In genomic region chr1:19485362-19486187, GRCh38 we compare ENCODE assay signal across 8 cellular contexts. TPM values are rescaled to one million over a fixed set of nuclear protein-coding genes. Genes with fewer than 3 reads are reported as not detected.
DNase-seq lines count a peak whose midpoint lies in the region; ATAC-seq and TF ChIP-seq lines count a peak whose summit lies in the region.

TSS of gene CAPZB (minus strand) at chr1:19485539. CDS start at chr1:19485438, 101 bp downstream.

- POLR2A ChIA-PET in RWPE1 (lab: Yijun Ruan, JAX; ENCODE audit: low non-redundant PET) = interaction anchor here (0.7 to 1.0 kb wide), 3 partner anchors 38 to 262 kb away, joined by 3 to 10 read pairs (median 3); no protein-coding TSS in a partner anchor

- peaks cover 54% of the 10 kb centered on the region for H3K4me1 Mint-ChIP-seq in activated T-helper 2 cell treated with anti-CD3 and anti-CD28 coated beads, Interferon-gamma antibody, Interleukin-2, Interleukin-4, amounts not matched to agents 10 μg/mL and 5 μg/mL and 100 μg/mL, durations not matched to agents 14 hours and 24 hours and 36 hours (ENCODE audit: low read depth)
- peaks cover 65 to 71% of the 10 kb centered on the region in 2 donors for H3K4me1 Mint-ChIP-seq in natural killer cell

- intact Hi-C loops in activated T-helper 2 cell treated with anti-CD3 and anti-CD28 coated beads, Interferon-gamma antibody, Interleukin-2, Interleukin-4, amounts not matched to agents 10 μg/mL and 5 μg/mL and 100 μg/mL, durations not matched to agents 14 hours and 24 hours and 36 hours (cut with micrococcal nuclease) = loop anchor here (1.0 to 5.0 kb wide), 5 partner anchors 8 to 167 kb away; a partner anchor contains a TSS
- intact Hi-C loops in natural killer cell (cut with micrococcal nuclease) = loop anchor here (1.0 to 10.0 kb wide), 4 partner anchors 8 to 171 kb away; partner anchors contain the start of genes AKR7A2, NBL1 and SLC66A1

- no peaks in the 10 kb centered on the region for H3K9me3 Mint-ChIP-seq in activated T-helper 2 cell treated with anti-CD3 and anti-CD28 coated beads, Interferon-gamma antibody, Interleukin-2, Interleukin-4, amounts not matched to agents 10 μg/mL and 5 μg/mL and 100 μg/mL, durations not matched to agents 14 hours and 24 hours and 36 hours
- H3K9me3 Mint-ChIP-seq in natural killer cell = no peaks in the 10 kb centered on the region

- ATAC-seq in GM21737 (IDR thresholded peaks at IDR 0.05; ENCODE audit: unreplicated experiment) (peak; percentile 69), natural killer cell (peak; percentile 89 to 98 (median 92))

- TF ChIP-seq CTCF in RWPE1 (conservative IDR thresholded peaks at IDR 0.05; ENCODE audit: low read depth) (no peak), fibroblast of mammary gland (conservative IDR thresholded peaks at IDR 0.05; ENCODE audit: control insufficient read depth, insufficient read depth, low read depth, low read length) (no peak), natural killer cell (IDR thresholded peaks at IDR 0.05) (no peak)

- CTCF ChIA-PET in RWPE1 (lab: Yijun Ruan, JAX) = interaction anchor here (1.8 kb wide), 1 partner anchor 169 kb away, joined by 6 read pairs; no protein-coding TSS in a partner anchor

- H3K4me3 ChIP-seq in fibroblast of mammary gland (ENCODE audit: control insufficient read depth, low read depth, low read length) = peak within 1 kb of the TSS; percentile 87

- DNase-seq in DMS79 treated with DMSO at 0.1 percent for 48 hours (lab: John Stamatoyannopoulos, UW) (peak; percentile 78), KG1 (lab: John Stamatoyannopoulos, UW) (peak; percentile 73), RWPE1 (ENCODE audit: low spot score) (peak; percentile 96), fibroblast of mammary gland (ENCODE audit: low read depth) (peak; percentile 73), natural killer cell (peak; percentile 90)
- peak; percentile 87 for DNase-seq in activated T-helper 2 cell treated with anti-CD3 and anti-CD28 coated beads, Interferon-gamma antibody, Interleukin-2, Interleukin-4, amounts not matched to agents 10 μg/mL and 5 μg/mL and 100 μg/mL, durations not matched to agents 14 hours and 24 hours and 36 hours (ENCODE audit: low spot score)
- DNase-seq in stimulated activated naive CD4-positive, alpha-beta T cell (lab: John Stamatoyannopoulos, UW) = peak; percentile 87 to 97 (median 92)

- H3K36me3 Mint-ChIP-seq in activated T-helper 2 cell treated with anti-CD3 and anti-CD28 coated beads, Interferon-gamma antibody, Interleukin-2, Interleukin-4, amounts not matched to agents 10 μg/mL and 5 μg/mL and 100 μg/mL, durations not matched to agents 14 hours and 24 hours and 36 hours (ENCODE audit: low read depth) = peaks cover 42% of the 10 kb centered on the region
- H3K36me3 Mint-ChIP-seq in natural killer cell = no peaks in the 10 kb centered on the region

- H3K27ac ChIP-seq in RWPE1 = peak within 1 kb of the TSS; percentile 95

- peak within 1 kb of the TSS; percentile 96 for H3K4me3 Mint-ChIP-seq in activated T-helper 2 cell treated with anti-CD3 and anti-CD28 coated beads, Interferon-gamma antibody, Interleukin-2, Interleukin-4, amounts not matched to agents 10 μg/mL and 5 μg/mL and 100 μg/mL, durations not matched to agents 14 hours and 24 hours and 36 hours (ENCODE audit: low read depth)
- H3K4me3 Mint-ChIP-seq in natural killer cell = peak within 1 kb of the TSS; percentile 91

- H3K27me3 Mint-ChIP-seq in activated T-helper 2 cell treated with anti-CD3 and anti-CD28 coated beads, Interferon-gamma antibody, Interleukin-2, Interleukin-4, amounts not matched to agents 10 μg/mL and 5 μg/mL and 100 μg/mL, durations not matched to agents 14 hours and 24 hours and 36 hours (ENCODE audit: low read depth) = no peaks in the 10 kb centered on the region
- no peaks in the 10 kb centered on the region for H3K27me3 Mint-ChIP-seq in natural killer cell (ENCODE audit: low read depth in 2 of 2)

- peak within 1 kb of the TSS; percentile 89 for H3K27ac Mint-ChIP-seq in activated T-helper 2 cell treated with anti-CD3 and anti-CD28 coated beads, Interferon-gamma antibody, Interleukin-2, Interleukin-4, amounts not matched to agents 10 μg/mL and 5 μg/mL and 100 μg/mL, durations not matched to agents 14 hours and 24 hours and 36 hours
- peak within 1 kb of the TSS; percentile 89 to 96 for H3K27ac Mint-ChIP-seq in natural killer cell

RNA-seq across cellular contexts. Expression of gene CAPZB, which starts in this region (rescaled TPM):
- total RNA-seq in activated T-helper 2 cell treated with anti-CD3 and anti-CD28 coated beads, Interferon-gamma antibody, Interleukin-2, Interleukin-4, amounts not matched to agents 10 μg/mL and 5 μg/mL and 100 μg/mL, durations not matched to agents 14 hours and 24 hours and 36 hours = 329 and 336 TPM in 2 replicates
- total RNA-seq in natural killer cell = 100 to 1,000 TPM; 369 to 393 (median 375) TPM

Comparison
In these comparisons a context has a peak if more than half of its experiments do, and no peak if none do; other contexts are left out.
1. Peak in every context shown above with its lines: DNase-seq, ATAC-seq, H3K4me3 ChIP-seq and H3K27ac ChIP-seq.